Comparison of ENCODE assay signal across 21 cellular contexts in the genomic region with DNA sequence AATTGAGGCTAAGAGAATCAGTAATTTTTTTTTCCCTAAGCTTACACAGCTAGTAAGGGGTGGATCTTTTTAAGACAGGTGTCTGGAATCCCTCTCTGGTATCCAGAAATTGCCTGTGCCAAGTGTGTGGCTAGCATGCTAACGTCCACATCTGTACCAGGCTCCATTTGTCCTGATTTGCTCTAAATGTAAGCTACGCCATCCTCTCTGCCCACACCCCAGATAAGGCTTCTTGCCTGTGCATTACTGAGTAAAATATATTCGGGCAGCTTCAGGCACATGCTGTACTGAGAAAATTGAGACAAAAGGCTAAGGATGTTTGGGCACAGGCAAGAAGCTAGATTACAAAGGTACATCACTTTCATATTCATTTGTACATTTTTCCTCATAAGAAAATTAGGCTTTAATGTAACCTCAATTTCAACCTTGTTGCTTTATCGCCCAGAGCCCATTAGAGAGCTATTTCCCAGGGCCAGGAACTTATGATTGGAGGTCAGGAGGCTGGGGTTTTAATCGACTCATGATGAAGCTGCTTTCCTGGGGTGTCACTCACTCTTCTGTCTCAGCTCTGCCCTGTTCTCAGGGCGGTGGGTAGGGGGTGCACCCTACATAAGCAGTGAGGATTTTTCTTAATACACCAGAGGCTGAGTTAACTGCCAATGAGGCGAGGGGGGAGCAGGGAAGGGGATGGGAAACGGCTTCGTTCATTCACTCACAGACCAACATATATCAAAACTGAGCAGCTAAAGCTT.
"Had no signal": no experiment of that assay in that cellular context is flagged by ENCODE, and none has a peak within 500 bp of the region (broad histone marks: within the 10 kb centered on the region; RNA-seq: fewer than 3 reads in every experiment).

No MANE protein-coding gene starts in this region.

- H3K4me3 ChIP-seq: colonic mucosa, gastrocnemius medialis, left ventricle myocardium inferior, lower lobe of right lung, stomach, thoracic aorta, transverse colon had no signal

- H3K27ac ChIP-seq: colonic mucosa, gastrocnemius medialis, left ventricle myocardium inferior, lower lobe of right lung, neutrophil, stomach, thoracic aorta, transverse colon had no signal

- H3K36me3 ChIP-seq: colonic mucosa, gastrocnemius medialis, left ventricle myocardium inferior, lower lobe of right lung, neutrophil, stomach, thoracic aorta, transverse colon had no signal

- H3K4me3 Mint-ChIP-seq: immature natural killer cell, memory B cell, naive B cell, nephron had no signal

- H3K27me3 ChIP-seq: colonic mucosa, gastrocnemius medialis, neutrophil, stomach, transverse colon had no signal

- H3K4me1 Mint-ChIP-seq: immature natural killer cell, memory B cell, naive B cell had no signal

- H3K4me1 ChIP-seq: colonic mucosa, left ventricle myocardium inferior, lower lobe of right lung had no signal

- H3K9me3 Mint-ChIP-seq: memory B cell, naive B cell, nephron had no signal

- H3K9me3 ChIP-seq: colonic mucosa, gastrocnemius medialis, left ventricle myocardium inferior, lower lobe of right lung, neutrophil, stomach, thoracic aorta, transverse colon had no signal

- H3K27ac Mint-ChIP-seq: memory B cell had no signal

- ATAC-seq: gastrocnemius medialis, lower lobe of right lung, sciatic nerve had no signal

- H3K36me3 Mint-ChIP-seq: immature natural killer cell, memory B cell, naive B cell had no signal

- DNase-seq: colonic mucosa; dermis blood vessel endothelial cell; effector CD4-positive, alpha-beta T cell; gastrocnemius medialis; immature natural killer cell; left ventricle myocardium inferior; lower lobe of right lung; midbrain; naive B cell; posterior cingulate gyrus; small intestine; stimulated activated CD4-positive, alpha-beta T cell treated with anti-CD3 and anti-CD28 coated beads, Interleukin-12 subunit alpha, Interleukin-12 subunit beta, amount 100 ng/mL, for 4 hours; stimulated activated naive CD4-positive, alpha-beta T cell; stomach; substantia nigra; transverse colon had no signal
